ENCODE assay signal across 23 cellular contexts in the genomic region with DNA sequence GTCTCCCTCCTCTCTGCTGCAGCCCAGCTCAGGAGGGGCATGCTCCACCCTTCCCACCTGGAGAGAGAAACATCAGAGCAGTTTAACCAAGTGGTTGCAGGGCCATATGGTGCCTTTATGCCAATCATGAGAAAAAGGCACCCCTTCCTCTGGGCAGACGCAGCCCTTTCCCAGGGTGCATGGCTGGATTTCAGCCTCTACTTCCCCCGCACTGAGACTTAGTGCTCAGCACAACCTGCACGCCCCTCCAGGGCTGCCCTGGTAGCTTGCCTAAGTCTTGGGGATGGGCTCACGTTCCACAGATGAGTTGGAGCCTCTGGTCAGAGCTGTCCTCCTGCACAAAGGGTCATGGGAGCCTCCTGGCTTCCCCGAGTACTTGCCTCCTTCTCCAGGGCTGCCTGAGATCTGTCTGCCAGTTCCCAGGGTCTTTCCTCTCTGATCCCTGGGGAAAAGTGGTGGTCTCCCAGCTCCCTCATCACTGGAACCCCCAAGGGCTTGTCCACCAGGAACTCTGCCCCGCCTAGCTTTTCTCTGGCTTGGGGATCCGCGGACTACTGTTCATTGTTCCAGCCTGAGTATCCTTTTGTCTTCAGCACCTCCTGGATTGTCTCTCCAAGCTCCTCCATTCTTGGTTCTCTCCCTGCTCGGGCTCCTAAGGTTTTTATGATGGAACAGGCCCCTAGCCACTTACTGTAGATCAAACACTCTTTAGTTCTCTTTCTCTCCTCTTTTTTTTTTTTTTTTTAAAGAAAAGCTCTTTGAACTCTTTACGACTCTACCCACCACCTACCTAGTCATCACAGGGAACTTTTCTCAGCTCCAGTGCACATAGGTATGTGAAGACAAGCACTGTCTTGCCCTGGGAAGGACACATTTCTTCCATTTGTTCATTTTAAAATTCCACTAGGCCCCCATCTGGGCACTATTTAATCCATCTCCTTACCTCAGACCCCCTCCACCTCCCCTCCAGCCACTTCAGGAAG. TPM values are rescaled to one million over a fixed set of nuclear protein-coding genes. Genes with fewer than 3 reads are reported as not detected.
DNase-seq lines count a peak whose midpoint lies in the region; ATAC-seq and TF ChIP-seq lines count a peak whose summit lies in the region.
"Had no signal": no experiment of that assay in that cellular context is flagged by ENCODE, and none has a peak within 500 bp of the region (broad histone marks: within the 10 kb centered on the region; RNA-seq: fewer than 3 reads in every experiment).

No MANE protein-coding gene starts in this region.

- no peak overlapping the region for H4K91ac ChIP-seq in IMR-90 (ENCODE audit: insufficient read depth, low read depth, low read length)

- H3K4me1 Mint-ChIP-seq in natural killer cell treated with Interleukin-12 subunit alpha and Interleukin-12 subunit beta and Interleukin-15 and Interleukin-18, amount 100 ng/mL, for 72 hours (ENCODE audit: low read depth in 2 of 2) = peaks cover 25 to 26% of the 10 kb centered on the region in 2 donors
- H3K4me1 Mint-ChIP-seq in effector memory CD8-positive, alpha-beta T cell (ENCODE audit: low read depth in 2 of 2) = peaks cover 20 to 37% of the 10 kb centered on the region in 2 donors
- H3K4me1 Mint-ChIP-seq in endodermal cell = peaks cover 4% of the 10 kb centered on the region

- dilution Hi-C loops in IMR-90 (cut with HindIII; ENCODE audit: low sequenced_read_pairs, unreplicated experiment) = no loop called here

- H3K27me3 ChIP-seq in IMR-90 (ENCODE audit: control insufficient read depth, insufficient read depth, low read length) (peaks cover 50% of the 10 kb centered on the region), endodermal cell (ENCODE audit: control insufficient read depth, insufficient read depth, low read length, poor library complexity, severe bottlenecking) (no peaks in the 10 kb centered on the region)
- H3K27me3 ChIP-seq: gastroesophageal sphincter, ovary had no signal

- H2AFZ ChIP-seq in IMR-90 (replicated peaks; ENCODE audit: low read length, poor library complexity) = peak overlapping the region; percentile 43

- no peak for TF ChIP-seq RAD21 in IMR-90 (IDR thresholded peaks at IDR 0.05; ENCODE audit: low read length)

- POLR2A ChIA-PET in IMR-90 (lab: Charles Lee; ENCODE audit: unreplicated experiment) = no interaction called here
- POLR2A ChIA-PET in RWPE1 (lab: Yijun Ruan, JAX; ENCODE audit: low non-redundant PET) = interaction anchor here (0.5 to 0.6 kb wide), 3 partner anchors 155 to 468 kb away, joined by 3 read pairs; no protein-coding TSS in a partner anchor

- no peak for DNase-seq in IMR-90
- DNase-seq in RWPE1 (ENCODE audit: low spot score) = peak; percentile 90
- peak; percentile 18 for DNase-seq in glomerular visceral epithelial cell (ENCODE audit: extremely low spot score)
- DNase-seq in natural killer cell treated with Interleukin-12 subunit alpha and Interleukin-12 subunit beta and Interleukin-15 and Interleukin-18, amount 100 ng/mL, for 72 hours (ENCODE audit: low spot score) = no peak
- no peak for DNase-seq in effector memory CD8-positive, alpha-beta T cell
- DNase-seq in endodermal cell = no peak
- no peak for DNase-seq in NCI-H1105 treated with DMSO at 0.1 percent for 48 hours (lab: John Stamatoyannopoulos, UW)
- DNase-seq: activated CD4-positive, alpha-beta memory T cell treated with anti-CD3 and anti-CD28 coated beads for 36 hours; activated naive CD4-positive, alpha-beta T cell treated with anti-CD3 and anti-CD28 coated beads, Interleukin-2, amount 10 ng/mL, durations not matched to agents 7 days and 5 days; AML-193; cortex of kidney; GF-D8; left ventricle myocardium superior; NCI-H1092 treated with DMSO at 0.1 percent for 48 hours; RPMI8226; T-helper 1 cell; WERI-Rb-1 had no signal

- H3K9me3 Mint-ChIP-seq in natural killer cell treated with Interleukin-12 subunit alpha and Interleukin-12 subunit beta and Interleukin-15 and Interleukin-18, amount 100 ng/mL, for 72 hours = no peaks in the 10 kb centered on the region
- no peaks in the 10 kb centered on the region for H3K9me3 Mint-ChIP-seq in effector memory CD8-positive, alpha-beta T cell
- no peaks in the 10 kb centered on the region for H3K9me3 Mint-ChIP-seq in endodermal cell
- H3K9me3 Mint-ChIP-seq: activated CD4-positive, alpha-beta memory T cell treated with anti-CD3 and anti-CD28 coated beads for 36 hours; activated naive CD4-positive, alpha-beta T cell treated with anti-CD3 and anti-CD28 coated beads, Interleukin-2, amount 10 ng/mL, durations not matched to agents 7 days and 5 days had no signal

- no peak overlapping the region for H3K56ac ChIP-seq in IMR-90 (ENCODE audit: extremely low read depth, insufficient read depth, low read length)

- no peak overlapping the region for H3K4ac ChIP-seq in IMR-90 (ENCODE audit: low read depth, low read length)

- no peak overlapping the region for H3K4me3 Mint-ChIP-seq in natural killer cell treated with Interleukin-12 subunit alpha and Interleukin-12 subunit beta and Interleukin-15 and Interleukin-18, amount 100 ng/mL, for 72 hours
- H3K4me3 Mint-ChIP-seq in effector memory CD8-positive, alpha-beta T cell = no peak overlapping the region
- H3K4me3 Mint-ChIP-seq in endodermal cell = no peak overlapping the region
- H3K4me3 Mint-ChIP-seq: activated CD4-positive, alpha-beta memory T cell treated with anti-CD3 and anti-CD28 coated beads for 36 hours; activated naive CD4-positive, alpha-beta T cell treated with anti-CD3 and anti-CD28 coated beads, Interleukin-2, amount 10 ng/mL, durations not matched to agents 7 days and 5 days had no signal

- no peaks in the 10 kb centered on the region for H3K9me1 ChIP-seq in IMR-90 (ENCODE audit: insufficient read depth, low read length)

- H3K4me1 ChIP-seq in IMR-90 (ENCODE audit: control insufficient read depth, insufficient read depth, low read length) (no peaks in the 10 kb centered on the region), endodermal cell (ENCODE audit: control insufficient read depth, insufficient read depth, low read length) (no peaks in the 10 kb centered on the region)
- H3K4me1 ChIP-seq: gastroesophageal sphincter had no signal

- H3K9ac ChIP-seq in IMR-90 (ENCODE audit: low read depth, low read length) (no peak overlapping the region), endodermal cell (ENCODE audit: extremely low read depth, low read length, poor library complexity, severe bottlenecking) (no peak overlapping the region)

- peaks cover 0 to 3% of the 10 kb centered on the region in 2 donors for H3K27me3 Mint-ChIP-seq in natural killer cell treated with Interleukin-12 subunit alpha and Interleukin-12 subunit beta and Interleukin-15 and Interleukin-18, amount 100 ng/mL, for 72 hours
- H3K27me3 Mint-ChIP-seq in effector memory CD8-positive, alpha-beta T cell = peaks cover 8 to 40% of the 10 kb centered on the region in 2 donors
- H3K27me3 Mint-ChIP-seq in endodermal cell (ENCODE audit: insufficient read depth) = peaks cover 8% of the 10 kb centered on the region
- H3K27me3 Mint-ChIP-seq: activated CD4-positive, alpha-beta memory T cell treated with anti-CD3 and anti-CD28 coated beads for 36 hours had no signal

- H3K36me3 Mint-ChIP-seq in natural killer cell treated with Interleukin-12 subunit alpha and Interleukin-12 subunit beta and Interleukin-15 and Interleukin-18, amount 100 ng/mL, for 72 hours = no peaks in the 10 kb centered on the region
- H3K36me3 Mint-ChIP-seq in effector memory CD8-positive, alpha-beta T cell (ENCODE audit: insufficient read depth) = peaks cover 4% of the 10 kb centered on the region
- no peaks in the 10 kb centered on the region for H3K36me3 Mint-ChIP-seq in endodermal cell (ENCODE audit: low read depth)
- H3K36me3 Mint-ChIP-seq: activated CD4-positive, alpha-beta memory T cell treated with anti-CD3 and anti-CD28 coated beads for 36 hours; activated naive CD4-positive, alpha-beta T cell treated with anti-CD3 and anti-CD28 coated beads, Interleukin-2, amount 10 ng/mL, durations not matched to agents 7 days and 5 days had no signal

- no peaks in the 10 kb centered on the region; the same call in 1 of the 2 replicates for H4K20me1 ChIP-seq in IMR-90 (ENCODE audit: insufficient read depth, low read length)

- H2BK120ac ChIP-seq in IMR-90 (ENCODE audit: low read depth, low read length) = no peak overlapping the region

- H4K8ac ChIP-seq in IMR-90 (ENCODE audit: low read depth in 2 of 2, low read length in 2 of 2) = no peak overlapping the region

- H3K18ac ChIP-seq in IMR-90 (ENCODE audit: low read depth, low read length) = no peak overlapping the region

- H3K36me3 ChIP-seq in IMR-90 (ENCODE audit: control insufficient read depth, insufficient read depth, low read length) (no peaks in the 10 kb centered on the region), endodermal cell (ENCODE audit: control insufficient read depth, insufficient read depth, low read length) (no peaks in the 10 kb centered on the region)
- H3K36me3 ChIP-seq: gastroesophageal sphincter, ovary, WERI-Rb-1 had no signal

- no peak overlapping the region for H3K27ac Mint-ChIP-seq in natural killer cell treated with Interleukin-12 subunit alpha and Interleukin-12 subunit beta and Interleukin-15 and Interleukin-18, amount 100 ng/mL, for 72 hours
- peak overlapping the region in 1 of 2 donors; percentile 76 for H3K27ac Mint-ChIP-seq in effector memory CD8-positive, alpha-beta T cell
- H3K27ac Mint-ChIP-seq in endodermal cell = no peak overlapping the region
- H3K27ac Mint-ChIP-seq: activated CD4-positive, alpha-beta memory T cell treated with anti-CD3 and anti-CD28 coated beads for 36 hours; activated naive CD4-positive, alpha-beta T cell treated with anti-CD3 and anti-CD28 coated beads, Interleukin-2, amount 10 ng/mL, durations not matched to agents 7 days and 5 days had no signal

- H2AK5ac ChIP-seq in IMR-90 (ENCODE audit: low read depth, low read length) = no peak overlapping the region

- 33% methylated on average over 5 of the region's 10 CpGs; no CpG with 5 or more reads in 1 of the 2 experiments for WGBS in IMR-90 (ENCODE audit: extremely low coverage in 2 of 2, insufficient read length in 1 of 2), 2 experiments
- 88 to 90% methylated on average over 9 to 10 of the region's 10 CpGs for WGBS in endodermal cell (ENCODE audit: insufficient coverage in 1 of 2, insufficient read length in 1 of 2), 2 experiments

- no peak overlapping the region for H2AK9ac ChIP-seq in IMR-90 (replicated peaks; ENCODE audit: low read depth, low read length, poor library complexity)

- no peak overlapping the region for H3K23ac ChIP-seq in IMR-90 (ENCODE audit: low read depth, low read length)

- H3K14ac ChIP-seq in IMR-90 (replicated peaks; ENCODE audit: low read depth, low read length) = no peak overlapping the region

- H3K4me3 ChIP-seq in IMR-90 (ENCODE audit: insufficient read depth, low read depth, low read length) (no peak overlapping the region), skin epidermis (no peak overlapping the region), endodermal cell (ENCODE audit: low read length) (no peak overlapping the region)
- H3K4me3 ChIP-seq: gastroesophageal sphincter, GM12878, ovary had no signal

- H2BK15ac ChIP-seq in IMR-90 (ENCODE audit: low read depth, low read length) = no peak overlapping the region

- in situ Hi-C loops in IMR-90 (cut with MboI; ENCODE audit: low sequenced_read_pairs) = loop anchor here (5.0 to 10.0 kb wide), 3 partner anchors 298 to 425 kb away; no protein-coding TSS in a partner anchor

- TF ChIP-seq CTCF in IMR-90 (conservative IDR thresholded peaks at IDR 0.05; ENCODE audit: low read depth, low read length) (no peak), RWPE1 (conservative IDR thresholded peaks at IDR 0.05; ENCODE audit: low read depth) (no peak), endodermal cell (conservative IDR thresholded peaks at IDR 0.05) (no peak)

- H3K27ac ChIP-seq in IMR-90 (ENCODE audit: insufficient read depth, low read length) = no peak overlapping the region
- peak overlapping the region; percentile 92 for H3K27ac ChIP-seq in RWPE1
- peak overlapping the region in 18 of 21 experiments; percentile 36 to 86 (median 66) for H3K27ac ChIP-seq in skin epidermis
- H3K27ac ChIP-seq in endodermal cell (ENCODE audit: low read depth, low read length) = no peak overlapping the region
- H3K27ac ChIP-seq: gastroesophageal sphincter, ovary, WERI-Rb-1 had no signal

- H3K79me1 ChIP-seq in IMR-90 (ENCODE audit: low read depth in 1 of 2, low read length in 2 of 2) = no peaks in the 10 kb centered on the region

- no peak for TF ChIP-seq POLR2A in IMR-90 (IDR thresholded peaks at IDR 0.05; ENCODE audit: low read depth, low read length)

- H2BK5ac ChIP-seq in IMR-90 (ENCODE audit: low read depth, low read length, poor library complexity, severe bottlenecking) = no peak overlapping the region

- ATAC-seq in IMR-90 (ENCODE audit: low read depth) = no peak
- no peak for ATAC-seq in natural killer cell treated with Interleukin-12 subunit alpha and Interleukin-12 subunit beta and Interleukin-15 and Interleukin-18, amount 100 ng/mL, for 72 hours
- ATAC-seq in effector memory CD8-positive, alpha-beta T cell (replicated peaks) = no peak
- ATAC-seq: gastroesophageal sphincter, GM12878, left ventricle myocardium superior had no signal

- no TSS peak for BruUV-seq in IMR-90 (replicated peaks; lab: Mats Ljungman, UMichigan)

- no peak overlapping the region for H4K5ac ChIP-seq in IMR-90 (ENCODE audit: low read depth, low read length)

- H3K9me3 ChIP-seq in IMR-90 (ENCODE audit: control insufficient read depth, insufficient read depth, low read length) (no peaks in the 10 kb centered on the region), endodermal cell (ENCODE audit: control insufficient read depth, low read length) (no peaks in the 10 kb centered on the region)
- H3K9me3 ChIP-seq: gastroesophageal sphincter, ovary had no signal

- H2BK20ac ChIP-seq in IMR-90 (ENCODE audit: low read depth, low read length) = no peak overlapping the region

- CTCF ChIA-PET in IMR-90 (lab: Yijun Ruan, JAX) (interaction anchor here (1.6 to 2.0 kb wide), 2 partner anchors 291 to 300 kb away, joined by 4 to 6 read pairs; no protein-coding TSS in a partner anchor), RWPE1 (lab: Yijun Ruan, JAX) (interaction anchor here (0.6 to 1.8 kb wide), 6 partner anchors 66 to 328 kb away, joined by 3 to 5 read pairs (median 4); no protein-coding TSS in a partner anchor)

- intact Hi-C loops in IMR-90 (cut with micrococcal nuclease) = no loop called here

- H3K4me2 ChIP-seq in IMR-90 (ENCODE audit: low read depth, low read length) = no peak overlapping the region

RNA-seq across cellular contexts. Expression of a gene that starts 6.1 kb away (rescaled TPM):
- total RNA-seq in IMR-90 (2012; rRNA removed) (not detected in 2 replicates), endodermal cell (not detected)
- polyA plus RNA-seq in IMR-90 (2012; rRNA removed) = not detected in 2 replicates
- not detected in 2 replicates for polyA plus RNA-seq in IMR-90 (2012; cell fraction: cytosol; rRNA removed)
- not detected in 2 replicates for polyA plus RNA-seq in IMR-90 (2012; cell fraction: nucleus; rRNA removed; ENCODE audit: low replicate concordance)
- not detected for total RNA-seq in natural killer cell treated with Interleukin-12 subunit alpha and Interleukin-12 subunit beta and Interleukin-15 and Interleukin-18, amount 100 ng/mL, for 72 hours
- polyA plus RNA-seq in endodermal cell (2013, experiment 1 of 2) = not detected
- polyA plus RNA-seq in endodermal cell (2013, experiment 2 of 2) = not detected
- total RNA-seq: activated CD4-positive, alpha-beta memory T cell treated with anti-CD3 and anti-CD28 coated beads for 36 hours; gastroesophageal sphincter; GM12878; HT-29; left ventricle myocardium superior; ovary; temporal lobe had no signal
- polyA plus RNA-seq: GM12878, ovary had no signal

RNA-seq across cellular contexts. Expression of a gene that starts 21.5 kb away (rescaled TPM):
- total RNA-seq in IMR-90 (2012; rRNA removed) (not detected in 2 replicates), endodermal cell (not detected)
- polyA plus RNA-seq in IMR-90 (2012; rRNA removed) = not detected in 2 replicates
- not detected in 2 replicates for polyA plus RNA-seq in IMR-90 (2012; cell fraction: cytosol; rRNA removed)
- polyA plus RNA-seq in IMR-90 (2012; cell fraction: nucleus; rRNA removed; ENCODE audit: low replicate concordance) = not detected in 2 replicates
- under 1 TPM in 1 of 2 donors, not detected in 1; 0.43 TPM for total RNA-seq in natural killer cell treated with Interleukin-12 subunit alpha and Interleukin-12 subunit beta and Interleukin-15 and Interleukin-18, amount 100 ng/mL, for 72 hours
- polyA plus RNA-seq in endodermal cell (2013, experiment 1 of 2) = not detected
- not detected for polyA plus RNA-seq in endodermal cell (2013, experiment 2 of 2)
- total RNA-seq: gastroesophageal sphincter, GM12878, HT-29, left ventricle myocardium superior, ovary, temporal lobe had no signal
- polyA plus RNA-seq: GM12878, ovary had no signal

RNA-seq across cellular contexts. Expression of a gene that starts 26.8 kb away (rescaled TPM):
- total RNA-seq in IMR-90 (2012; rRNA removed) = not detected in 2 replicates
- not detected in 2 replicates for polyA plus RNA-seq in IMR-90 (2012; rRNA removed)
- not detected in 2 replicates for polyA plus RNA-seq in IMR-90 (2012; cell fraction: cytosol; rRNA removed)
- not detected in 2 replicates for polyA plus RNA-seq in IMR-90 (2012; cell fraction: nucleus; rRNA removed; ENCODE audit: low replicate concordance)
- not detected for total RNA-seq in natural killer cell treated with Interleukin-12 subunit alpha and Interleukin-12 subunit beta and Interleukin-15 and Interleukin-18, amount 100 ng/mL, for 72 hours
- total RNA-seq in endodermal cell = not detected
- not detected for polyA plus RNA-seq in endodermal cell (2013, experiment 1 of 2)
- not detected for polyA plus RNA-seq in endodermal cell (2013, experiment 2 of 2)
- total RNA-seq: activated CD4-positive, alpha-beta memory T cell treated with anti-CD3 and anti-CD28 coated beads for 36 hours; gastroesophageal sphincter; GM12878; HT-29; left ventricle myocardium superior; ovary had no signal
- polyA plus RNA-seq: GM12878, ovary had no signal

RNA-seq across cellular contexts. Expression of a gene that starts 38.6 kb away (rescaled TPM):
- total RNA-seq in IMR-90 (2012; rRNA removed) (not detected in 2 replicates), endodermal cell (not detected)
- not detected in 2 replicates for polyA plus RNA-seq in IMR-90 (2012; rRNA removed)
- polyA plus RNA-seq in IMR-90 (2012; cell fraction: cytosol; rRNA removed) = not detected in 2 replicates
- not detected in 2 replicates for polyA plus RNA-seq in IMR-90 (2012; cell fraction: nucleus; rRNA removed; ENCODE audit: low replicate concordance)
- total RNA-seq in natural killer cell treated with Interleukin-12 subunit alpha and Interleukin-12 subunit beta and Interleukin-15 and Interleukin-18, amount 100 ng/mL, for 72 hours = under 1 TPM in 1 of 2 donors, not detected in 1; 0.52 TPM
- not detected for polyA plus RNA-seq in endodermal cell (2013, experiment 1 of 2)
- not detected for polyA plus RNA-seq in endodermal cell (2013, experiment 2 of 2)
- total RNA-seq: gastroesophageal sphincter, GM12878, HT-29, left ventricle myocardium superior, ovary, temporal lobe had no signal
- polyA plus RNA-seq: GM12878, ovary had no signal

RNA-seq across cellular contexts. Expression of a gene that starts 59.6 kb away (rescaled TPM):
- total RNA-seq in IMR-90 (2012; rRNA removed) (not detected in 2 replicates), endodermal cell (not detected)
- not detected in 2 replicates for polyA plus RNA-seq in IMR-90 (2012; rRNA removed)
- polyA plus RNA-seq in IMR-90 (2012; cell fraction: cytosol; rRNA removed) = not detected in 2 replicates
- polyA plus RNA-seq in IMR-90 (2012; cell fraction: nucleus; rRNA removed; ENCODE audit: low replicate concordance) = not detected in 2 replicates
- not detected for total RNA-seq in natural killer cell treated with Interleukin-12 subunit alpha and Interleukin-12 subunit beta and Interleukin-15 and Interleukin-18, amount 100 ng/mL, for 72 hours
- polyA plus RNA-seq in endodermal cell (2013, experiment 1 of 2) = not detected
- polyA plus RNA-seq in endodermal cell (2013, experiment 2 of 2) = not detected
- total RNA-seq: activated CD4-positive, alpha-beta memory T cell treated with anti-CD3 and anti-CD28 coated beads for 36 hours; GM12878; HT-29 had no signal

Comparison
In these comparisons a context has a peak if more than half of its experiments do, and no peak if none do; other contexts are left out.
1. DNase-seq: peak in RWPE1 (single experiment) and glomerular visceral epithelial cell (single experiment); none in IMR-90 (single experiment), natural killer cell treated with Interleukin-12 subunit alpha and Interleukin-12 subunit beta and Interleukin-15 and Interleukin-18, amount 100 ng/mL, for 72 hours (single experiment), effector memory CD8-positive, alpha-beta T cell (0 of 3), endodermal cell (single experiment) and NCI-H1105 treated with DMSO at 0.1 percent for 48 hours (single experiment).
2. H3K27ac ChIP-seq: peak in RWPE1 (single experiment) and skin epidermis (18 of 21); none in IMR-90 (single experiment) and endodermal cell (single experiment).